24 cellular contexts compared by ENCODE assay signal in the genomic region with DNA sequence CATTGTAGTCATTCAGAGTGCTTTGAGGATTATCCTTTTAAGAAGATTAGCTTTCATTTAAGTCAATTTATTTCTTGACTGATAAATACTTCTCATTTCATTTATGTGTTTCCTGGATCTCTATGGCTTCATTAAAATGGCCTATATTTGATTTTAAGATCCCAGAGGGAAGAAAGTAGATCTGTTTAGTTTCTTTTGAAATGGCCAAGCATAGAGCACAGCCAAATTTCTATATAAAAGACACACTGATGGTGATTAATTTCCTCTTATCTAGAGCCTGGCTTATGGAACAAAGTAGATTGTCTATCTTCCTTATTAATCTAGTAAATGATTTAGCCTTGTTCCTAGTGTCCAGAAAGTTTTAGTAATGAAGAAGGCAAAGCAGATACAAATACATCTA.
A peak's percentile ranks its signal among the peaks of the same experiment; 100 is the strongest.
DNase-seq lines count a peak whose midpoint lies in the region; ATAC-seq, FAIRE-seq and TF ChIP-seq lines count a peak whose summit lies in the region.
"Had no signal": no experiment of that assay in that cellular context is flagged by ENCODE, and none has a peak within 500 bp of the region (broad histone marks: within the 10 kb centered on the region; RNA-seq: fewer than 3 reads in every experiment).

No MANE protein-coding gene starts in this region.

- H3K4me3 ChIP-seq in spleen: no peak overlapping the region
- H3K4me3 ChIP-seq: BLaER1 treated with 17β-estradiol and CSF1 and Interleukin-3, amounts not matched to agents 10 nM and 100 nM; GM12878 had no signal

- intact Hi-C loops in spleen (cut with DNase I; ENCODE audit: low total_unique reads): no loop called here

- no peaks in the 10 kb centered on the region for H3K4me1 ChIP-seq in spleen
- H3K4me1 ChIP-seq: BLaER1 treated with 17β-estradiol and CSF1 and Interleukin-3, amounts not matched to agents 10 nM and 100 nM; Caco-2 had no signal

- TF ChIP-seq POLR2A in spleen (IDR thresholded peaks at IDR 0.05): no peak

- TF ChIP-seq CTCF in D721Med (IDR thresholded peaks at IDR 0.05; ENCODE audit: insufficient read depth, missing control alignments) (no peak), spleen (IDR thresholded peaks at IDR 0.05 in 8 of 11, conservative IDR thresholded peaks at IDR 0.05 in 3 of 11) (no peak)

- peak; percentile 88 for FAIRE-seq in D721Med (lab: Jason Lieb, UNC)
- FAIRE-seq: GM12878, GM12892, GM18507 had no signal

- H3K27me3 ChIP-seq in spleen (replicated peaks in 1 of 7): no peaks in the 10 kb centered on the region
- H3K27me3 ChIP-seq: BLaER1 treated with 17β-estradiol and CSF1 and Interleukin-3, amounts not matched to agents 10 nM and 100 nM had no signal

- no peak for DNase-seq in D721Med (ENCODE audit: insufficient read length, low spot score)
- peak; percentile 81 for DNase-seq in NCI-H82 treated with DMSO at 0.1 percent for 48 hours (lab: John Stamatoyannopoulos, UW; ENCODE audit: unreplicated experiment)
- no peak for DNase-seq in spleen
- no peak for DNase-seq in UCSD-AML1 (lab: John Stamatoyannopoulos, UW; ENCODE audit: unreplicated experiment)
- DNase-seq: 8988T; AML-193; Caco-2; Calu3; CD4-positive, alpha-beta T cell; CD8-positive, alpha-beta T cell; DMS 273 treated with DMSO at 0.1 percent for 48 hours; DMS153; DMS53; DMS79; DND-41; EL; GDM1 had no signal

- no peaks in the 10 kb centered on the region for H3K36me3 ChIP-seq in spleen
- H3K36me3 ChIP-seq: BLaER1 treated with 17β-estradiol and CSF1 and Interleukin-3, amounts not matched to agents 10 nM and 100 nM had no signal

- no peak overlapping the region for H3K27ac ChIP-seq in spleen
- H3K27ac ChIP-seq: BLaER1 treated with 17β-estradiol and CSF1 and Interleukin-3, amounts not matched to agents 10 nM and 100 nM; C4-2B had no signal

- H3K9me3 ChIP-seq in spleen: no peaks in the 10 kb centered on the region
- H3K9me3 ChIP-seq: BLaER1 treated with 17β-estradiol and CSF1 and Interleukin-3, amounts not matched to agents 10 nM and 100 nM; Caco-2 had no signal

- ATAC-seq in SK-N-SH treated with all-trans-retinoic acid at 6 μM for 48 hours: no peak
- no peak for ATAC-seq in HG03095 (IDR thresholded peaks at IDR 0.05; ENCODE audit: unreplicated experiment)
- ATAC-seq: CD8-positive, alpha-beta T cell; GM12878 had no signal

TF ChIP-seq in SK-N-SH treated with all-trans-retinoic acid at 6 μM for 48 hours, 23 proteins besides CTCF, POLR2A, EP300 and RAD21:
- TF ChIP-seq TCF4 (CRISPR knock-in tag; IDR thresholded peaks at IDR 0.05; ENCODE audit: borderline replicate concordance) (peak; percentile 73), PATZ1 (CRISPR knock-in tag; IDR thresholded peaks at IDR 0.05; ENCODE audit: borderline replicate concordance) (no peak), ESRRG (CRISPR knock-in tag; IDR thresholded peaks at IDR 0.05) (no peak), ZNF565 (CRISPR knock-in tag; conservative IDR thresholded peaks at IDR 0.05; ENCODE audit: low read depth) (no peak), BACH2 (CRISPR knock-in tag; IDR thresholded peaks at IDR 0.05; ENCODE audit: borderline replicate concordance) (no peak), GLIS3 (CRISPR knock-in tag; IDR thresholded peaks at IDR 0.05) (no peak), ISL1 (CRISPR knock-in tag; IDR thresholded peaks at IDR 0.05) (peak; percentile 89), CREB5 (CRISPR knock-in tag; IDR thresholded peaks at IDR 0.05; ENCODE audit: low read depth) (peak; percentile 31; the same call in 1 of the 2 replicates), ZFP30 (CRISPR knock-in tag; IDR thresholded peaks at IDR 0.05) (no peak), CSDC2 (CRISPR knock-in tag; IDR thresholded peaks at IDR 0.05) (no peak), SNAI2 (CRISPR knock-in tag; IDR thresholded peaks at IDR 0.05) (no peak), ARNTL (CRISPR knock-in tag; IDR thresholded peaks at IDR 0.05; ENCODE audit: borderline replicate concordance, low read depth) (no peak), ZNF8 (CRISPR knock-in tag; IDR thresholded peaks at IDR 0.05) (no peak), PPARA (CRISPR knock-in tag; IDR thresholded peaks at IDR 0.05; ENCODE audit: borderline replicate concordance) (no peak)
- TF ChIP-seq, protein P1, sequence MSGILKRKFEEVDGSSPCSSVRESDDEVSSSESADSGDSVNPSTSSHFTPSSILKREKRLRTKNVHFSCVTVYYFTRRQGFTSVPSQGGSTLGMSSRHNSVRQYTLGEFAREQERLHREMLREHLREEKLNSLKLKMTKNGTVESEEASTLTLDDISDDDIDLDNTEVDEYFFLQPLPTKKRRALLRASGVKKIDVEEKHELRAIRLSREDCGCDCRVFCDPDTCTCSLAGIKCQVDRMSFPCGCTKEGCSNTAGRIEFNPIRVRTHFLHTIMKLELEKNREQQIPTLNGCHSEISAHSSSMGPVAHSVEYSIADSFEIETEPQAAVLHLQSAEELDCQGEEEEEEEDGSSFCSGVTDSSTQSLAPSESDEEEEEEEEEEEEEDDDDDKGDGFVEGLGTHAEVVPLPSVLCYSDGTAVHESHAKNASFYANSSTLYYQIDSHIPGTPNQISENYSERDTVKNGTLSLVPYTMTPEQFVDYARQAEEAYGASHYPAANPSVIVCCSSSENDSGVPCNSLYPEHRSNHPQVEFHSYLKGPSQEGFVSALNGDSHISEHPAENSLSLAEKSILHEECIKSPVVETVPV (CRISPR knock-in tag; IDR thresholded peaks at IDR 0.05): 0 out of 2 replicates have a peak, but pooled peaks have one; percentile 31
